ENCODE assay signal across 10 cellular contexts in the genomic region with DNA sequence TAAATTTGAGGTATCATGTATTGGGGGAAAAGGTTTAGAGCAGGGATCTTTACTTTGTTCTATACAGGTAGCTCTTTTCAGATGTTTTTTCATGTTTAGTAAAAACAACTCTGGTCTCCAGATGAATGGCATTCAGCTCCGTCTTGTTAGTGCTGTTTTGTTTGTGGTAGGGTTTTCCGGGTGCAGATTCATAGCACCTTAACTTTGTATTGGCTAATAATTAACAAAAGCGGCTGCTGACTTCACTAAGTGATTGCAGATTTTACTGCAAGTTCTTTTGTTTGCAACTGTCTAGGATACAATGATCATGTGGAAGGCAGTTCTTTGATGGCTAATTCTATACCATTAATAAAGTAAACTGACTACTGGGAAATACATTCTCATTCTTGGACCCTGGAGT. TPM values are rescaled to one million over a fixed set of nuclear protein-coding genes. Genes with fewer than 3 reads are reported as not detected.
DNase-seq lines count a peak whose midpoint lies in the region; ATAC-seq and TF ChIP-seq lines count a peak whose summit lies in the region.
"Had no signal": no experiment of that assay in that cellular context is flagged by ENCODE, and none has a peak within 500 bp of the region (broad histone marks: within the 10 kb centered on the region; RNA-seq: fewer than 3 reads in every experiment).

No MANE protein-coding gene starts in this region.

- no peak for TF ChIP-seq CTCF in A673 (conservative IDR thresholded peaks at IDR 0.05; ENCODE audit: low read depth, low read length)

- H3K27me3 ChIP-seq in A673 (replicated peaks; ENCODE audit: insufficient read depth, low read depth, low read length, poor library complexity): no peaks in the 10 kb centered on the region
- H3K27me3 ChIP-seq in H7 (ENCODE audit: control insufficient read depth, insufficient read depth, low read length): no peaks in the 10 kb centered on the region

- H3K36me3 ChIP-seq in A673 (ENCODE audit: insufficient read depth, low read length, poor library complexity, severe bottlenecking) (no peaks in the 10 kb centered on the region), H7 (replicated peaks; ENCODE audit: control insufficient read depth, insufficient read depth, low read length) (no peaks in the 10 kb centered on the region)

- no peak for DNase-seq in left lobe of liver (ENCODE audit: low spot score)
- no peak for DNase-seq in NCI-H2107 treated with DMSO at 0.1 percent for 48 hours (lab: John Stamatoyannopoulos, UW; ENCODE audit: unreplicated experiment)
- DNase-seq in A673 (ENCODE audit: low spot score): no peak
- DNase-seq in H7: no peak
- DNase-seq: activated naive CD4-positive, alpha-beta T cell treated with Interleukin-2 at 50 U/mL for 16 hours; NCI-H1105 had no signal

- no peaks in the 10 kb centered on the region for H3K4me1 ChIP-seq in A673 (ENCODE audit: insufficient read depth, low read length, poor library complexity, severe bottlenecking)

- no peak overlapping the region for H3K4me3 ChIP-seq in A673 (ENCODE audit: low read depth, low read length, poor library complexity, severe bottlenecking)
- H3K4me3 ChIP-seq in H7 (ENCODE audit: insufficient read depth, low read depth, low read length): no peak overlapping the region

- intact Hi-C loops in A673 (cut with micrococcal nuclease; ENCODE audit: unreplicated experiment): no loop called here

- ATAC-seq in GM19023 (IDR thresholded peaks at IDR 0.05; ENCODE audit: unreplicated experiment): peak; percentile 14
- ATAC-seq in HG02678 (IDR thresholded peaks at IDR 0.05; ENCODE audit: unreplicated experiment): peak; percentile 30
- ATAC-seq in HG03558 (IDR thresholded peaks at IDR 0.05; ENCODE audit: extremely low read depth, unreplicated experiment): peak; percentile 15
- ATAC-seq in left lobe of liver: peak; percentile 46
- ATAC-seq in GM19351 (IDR thresholded peaks at IDR 0.05; ENCODE audit: unreplicated experiment): no peak

- no peaks in the 10 kb centered on the region for H3K9me3 ChIP-seq in A673 (ENCODE audit: low read depth, low read length, poor library complexity, severe bottlenecking)

- H3K27ac ChIP-seq in A673 (ENCODE audit: low read depth, low read length, poor library complexity, severe bottlenecking): no peak overlapping the region

- BruUV-seq in A673 (replicated peaks; lab: Mats Ljungman, UMichigan): no TSS peak

- CTCF ChIA-PET in A673 (lab: Charles Lee): no interaction called here

- POLR2A ChIA-PET in A673 (lab: Charles Lee; ENCODE audit: low non-redundant PET): no interaction called here

RNA-seq across cellular contexts. Expression of gene BHLHE41, which starts 32.2 kb away (rescaled TPM):
- total RNA-seq in left lobe of liver: 1.9 TPM
- total RNA-seq in A673 (2021): 4.3 and 4.8 TPM in 2 replicates
- total RNA-seq in H7 (2014; rRNA removed; shearing (Covaris generic)): 0.14 and 0.33 TPM in 2 replicates

RNA-seq across cellular contexts. Expression of gene SSPN, which starts 38.4 kb away (rescaled TPM):
- total RNA-seq in left lobe of liver: 0.58 TPM
- total RNA-seq in A673 (2021): 9.8 and 10.3 TPM in 2 replicates
- 0.31 and 1.1 TPM in 2 replicates for total RNA-seq in H7 (2014; rRNA removed; shearing (Covaris generic))
